In genomic region chr5:134413046-134413445, GRCh38 we compare ENCODE assay signal across 17 cellular contexts. TPM values are rescaled to one million over a fixed set of nuclear protein-coding genes. Genes with fewer than 3 reads are reported as not detected.
A peak's percentile ranks its signal among the peaks of the same experiment; 100 is the strongest.
DNase-seq lines count a peak whose midpoint lies in the region; ATAC-seq and TF ChIP-seq lines count a peak whose summit lies in the region.
"Had no signal": no experiment of that assay in that cellular context is flagged by ENCODE, and none has a peak within 500 bp of the region (broad histone marks: within the 10 kb centered on the region; RNA-seq: fewer than 3 reads in every experiment).

No MANE protein-coding gene starts in this region.

- intact Hi-C loops in CD4-positive, alpha-beta T cell (cut with DNase I, micrococcal nuclease), result loop anchor here in 1 of 2 experiments (5.0 to 10.0 kb wide), 3 partner anchors 108 to 219 kb away; partner anchors contain the start of genes PPP2CA and SAR1B
- intact Hi-C loops in activated T-helper 2 cell treated with anti-CD3 and anti-CD28 coated beads, Interferon-gamma antibody, Interleukin-2, Interleukin-4, amounts not matched to agents 10 μg/mL and 5 μg/mL and 100 μg/mL, durations not matched to agents 14 hours and 24 hours and 36 hours (cut with micrococcal nuclease), result loop anchor here (2.0 kb wide), 1 partner anchor 174 kb away; no protein-coding TSS in a partner anchor
- intact Hi-C loops in aorta (cut with DNase I), result loop anchor here (5.0 kb wide), 3 partner anchors 54 to 164 kb away; partner anchors contain the start of gene JADE2 (in 1 of the 2)

- peaks cover 6% of the 10 kb centered on the region for H3K79me1 ChIP-seq in mesendoderm (ENCODE audit: low read length)

- CTCF ChIA-PET in CD4-positive, alpha-beta T cell (lab: Charles Lee), result interaction anchor here (2.0 to 4.9 kb wide), 4 partner anchors 45 to 174 kb away, joined by 11 to 26 read pairs (median 19); no protein-coding TSS in a partner anchor

- H3K27ac ChIP-seq in 22Rv1, result peak overlapping the region; percentile 95
- H3K27ac ChIP-seq in CD4-positive, alpha-beta T cell (ENCODE audit: low read depth, low read length), result no peak overlapping the region
- no peak overlapping the region for H3K27ac ChIP-seq in mesendoderm (ENCODE audit: low read depth, low read length)
- H3K27ac ChIP-seq in aorta (ENCODE audit: low read depth in 1 of 2, low read length in 2 of 2), result no peak overlapping the region
- H3K27ac ChIP-seq: cardiac muscle cell had no signal

- no peak overlapping the region for H3K9ac ChIP-seq in mesendoderm (ENCODE audit: low read length)

- H3K27ac Mint-ChIP-seq in CD4-positive, alpha-beta T cell, result peak overlapping the region; percentile 42
- no peak overlapping the region for H3K27ac Mint-ChIP-seq in activated T-helper 2 cell treated with anti-CD3 and anti-CD28 coated beads, Interferon-gamma antibody, Interleukin-2, Interleukin-4, amounts not matched to agents 10 μg/mL and 5 μg/mL and 100 μg/mL, durations not matched to agents 14 hours and 24 hours and 36 hours

- no peak overlapping the region for H2BK120ac ChIP-seq in mesendoderm (ENCODE audit: low read depth, low read length)

- TF ChIP-seq CTCF in 22Rv1 (IDR thresholded peaks at IDR 0.05), result no peak
- TF ChIP-seq CTCF in CD4-positive, alpha-beta T cell (IDR thresholded peaks at IDR 0.05), result no peak

- H3K36me3 ChIP-seq in mesendoderm (ENCODE audit: control insufficient read depth, insufficient read depth, low read length), result no peaks in the 10 kb centered on the region
- H3K36me3 ChIP-seq in H7 (replicated peaks; ENCODE audit: control insufficient read depth, insufficient read depth, low read length), result peaks cover 2% of the 10 kb centered on the region
- H3K36me3 ChIP-seq in aorta (ENCODE audit: control insufficient read depth in 1 of 2, insufficient read depth in 2 of 2, low read length in 1 of 2), result no peaks in the 10 kb centered on the region
- H3K36me3 ChIP-seq: cardiac muscle cell, prostate gland had no signal

- peak overlapping the region; percentile 27 for H2AK5ac ChIP-seq in mesendoderm (ENCODE audit: low read length)

- H4K5ac ChIP-seq in mesendoderm (ENCODE audit: low read length), result no peak overlapping the region

- H4K8ac ChIP-seq in mesendoderm (ENCODE audit: low read depth, low read length), result no peak overlapping the region

- no peak overlapping the region for H3K18ac ChIP-seq in mesendoderm (ENCODE audit: low read length)

- H3K9me3 Mint-ChIP-seq in CD4-positive, alpha-beta T cell, result no peaks in the 10 kb centered on the region
- H3K9me3 Mint-ChIP-seq in activated T-helper 2 cell treated with anti-CD3 and anti-CD28 coated beads, Interferon-gamma antibody, Interleukin-2, Interleukin-4, amounts not matched to agents 10 μg/mL and 5 μg/mL and 100 μg/mL, durations not matched to agents 14 hours and 24 hours and 36 hours, result no peaks in the 10 kb centered on the region
- H3K9me3 Mint-ChIP-seq: effector memory CD8-positive, alpha-beta T cell had no signal

- H2BK5ac ChIP-seq in mesendoderm (ENCODE audit: low read length), result no peak overlapping the region

- no peak for ATAC-seq in CD4-positive, alpha-beta T cell (ENCODE audit: poor library complexity)
- ATAC-seq in aorta (ENCODE audit: low FRiP score), result no peak
- ATAC-seq: effector memory CD8-positive, alpha-beta T cell had no signal

- no peak overlapping the region for H3K4ac ChIP-seq in mesendoderm (ENCODE audit: low read depth, low read length)

- POLR2A ChIA-PET in CD4-positive, alpha-beta T cell (lab: Charles Lee), result interaction anchor here (0.7 to 9.5 kb wide), 3 partner anchors 115 to 174 kb away, joined by 3 to 164 read pairs (median 4); partner anchors contain the start of gene JADE2

- peaks cover 42% of the 10 kb centered on the region for H3K4me1 Mint-ChIP-seq in CD4-positive, alpha-beta T cell (ENCODE audit: low read depth)
- peaks cover 25% of the 10 kb centered on the region for H3K4me1 Mint-ChIP-seq in activated T-helper 2 cell treated with anti-CD3 and anti-CD28 coated beads, Interferon-gamma antibody, Interleukin-2, Interleukin-4, amounts not matched to agents 10 μg/mL and 5 μg/mL and 100 μg/mL, durations not matched to agents 14 hours and 24 hours and 36 hours (ENCODE audit: low read depth)

- peaks cover 8% of the 10 kb centered on the region for H3K36me3 Mint-ChIP-seq in CD4-positive, alpha-beta T cell (ENCODE audit: low read depth)
- H3K36me3 Mint-ChIP-seq in activated T-helper 2 cell treated with anti-CD3 and anti-CD28 coated beads, Interferon-gamma antibody, Interleukin-2, Interleukin-4, amounts not matched to agents 10 μg/mL and 5 μg/mL and 100 μg/mL, durations not matched to agents 14 hours and 24 hours and 36 hours (ENCODE audit: low read depth), result peaks cover 14% of the 10 kb centered on the region

- no peaks in the 10 kb centered on the region for H3K27me3 ChIP-seq in CD4-positive, alpha-beta T cell (ENCODE audit: control insufficient read depth, insufficient read depth, low read length)
- H3K27me3 ChIP-seq in mesendoderm (ENCODE audit: insufficient read depth, low read length, poor library complexity) (no peaks in the 10 kb centered on the region), H7 (ENCODE audit: control insufficient read depth, insufficient read depth, low read length) (no peaks in the 10 kb centered on the region), aorta (ENCODE audit: control insufficient read depth in 1 of 2, insufficient read depth in 2 of 2, low read length in 1 of 2) (no peaks in the 10 kb centered on the region)
- H3K27me3 ChIP-seq: BLaER1 treated with 17β-estradiol and CSF1 and Interleukin-3, amounts not matched to agents 10 nM and 100 nM; cardiac muscle cell had no signal

- H3K4me3 Mint-ChIP-seq in CD4-positive, alpha-beta T cell, result peak overlapping the region; percentile 70
- H3K4me3 Mint-ChIP-seq in activated T-helper 2 cell treated with anti-CD3 and anti-CD28 coated beads, Interferon-gamma antibody, Interleukin-2, Interleukin-4, amounts not matched to agents 10 μg/mL and 5 μg/mL and 100 μg/mL, durations not matched to agents 14 hours and 24 hours and 36 hours (ENCODE audit: low read depth), result peak overlapping the region; percentile 92

- H3K4me3 ChIP-seq in mesendoderm (ENCODE audit: low read length), result no peak overlapping the region
- H3K4me3 ChIP-seq in H7 (ENCODE audit: insufficient read depth, low read depth, low read length), result no peak overlapping the region
- H3K4me3 ChIP-seq in aorta (ENCODE audit: low read length in 2 of 2), result no peak overlapping the region
- H3K4me3 ChIP-seq: cardiac muscle cell had no signal

- H3K9me3 ChIP-seq in CD4-positive, alpha-beta T cell (ENCODE audit: control insufficient read depth, low read length), result no peaks in the 10 kb centered on the region
- H3K9me3 ChIP-seq in aorta (ENCODE audit: control insufficient read depth, low read length), result no peaks in the 10 kb centered on the region
- H3K9me3 ChIP-seq: BLaER1 treated with 17β-estradiol and CSF1 and Interleukin-3, amounts not matched to agents 10 nM and 100 nM; prostate gland had no signal

- peaks cover 10% of the 10 kb centered on the region for H3K79me2 ChIP-seq in mesendoderm (ENCODE audit: control insufficient read depth, insufficient read depth, low read length)

- H2BK15ac ChIP-seq in mesendoderm (replicated peaks; ENCODE audit: low read depth), result no peak overlapping the region

- no peaks in the 10 kb centered on the region for H3K27me3 Mint-ChIP-seq in CD4-positive, alpha-beta T cell
- no peaks in the 10 kb centered on the region for H3K27me3 Mint-ChIP-seq in activated T-helper 2 cell treated with anti-CD3 and anti-CD28 coated beads, Interferon-gamma antibody, Interleukin-2, Interleukin-4, amounts not matched to agents 10 μg/mL and 5 μg/mL and 100 μg/mL, durations not matched to agents 14 hours and 24 hours and 36 hours (ENCODE audit: low read depth)
- H3K27me3 Mint-ChIP-seq: effector memory CD8-positive, alpha-beta T cell had no signal

- no peak overlapping the region for H3K56ac ChIP-seq in mesendoderm (ENCODE audit: low read length)

- DNase-seq in CD4-positive, alpha-beta T cell, result no peak
- DNase-seq in activated T-helper 2 cell treated with anti-CD3 and anti-CD28 coated beads, Interferon-gamma antibody, Interleukin-2, Interleukin-4, amounts not matched to agents 10 μg/mL and 5 μg/mL and 100 μg/mL, durations not matched to agents 14 hours and 24 hours and 36 hours (ENCODE audit: low spot score), result no peak
- DNase-seq in mesendoderm (no peak), H7 (no peak), aorta (no peak), NCI-H1694 treated with DMSO at 0.1 percent for 48 hours (lab: John Stamatoyannopoulos, UW) (no peak)
- DNase-seq in activated naive CD4-positive, alpha-beta T cell (lab: John Stamatoyannopoulos, UW), result no peak
- DNase-seq: activated CD4-positive, alpha-beta T cell treated with anti-CD3 and anti-CD28 coated beads, Interleukin-2, amount 50 U/mL, for 1 hour; activated gamma-delta T cell; effector memory CD8-positive, alpha-beta T cell; midbrain; NCI-H187; NCI-H524 treated with DMSO at 0.1 percent for 48 hours had no signal

- H3K23ac ChIP-seq in mesendoderm (ENCODE audit: low read length), result no peak overlapping the region

- H3K4me1 ChIP-seq in mesendoderm (ENCODE audit: control insufficient read depth, low read depth, low read length) (peaks cover 12% of the 10 kb centered on the region), aorta (ENCODE audit: control insufficient read depth in 1 of 2, insufficient read depth in 2 of 2, low read length in 2 of 2) (no peaks in the 10 kb centered on the region)

- no peak overlapping the region for H3K4me2 ChIP-seq in mesendoderm (ENCODE audit: low read length)

- WGBS in mesendoderm (ENCODE audit: extremely low coverage, insufficient coverage, low lambda C conversion rate), result no CpG with 5 or more reads among the region's 2 CpGs
- 84 to 86% methylated on average over 2 of the region's 2 CpGs for WGBS in aorta, 2 donors

RNA-seq across cellular contexts. Expression of gene CDKN2AIPNL, which starts 1.4 kb away (rescaled TPM):
- total RNA-seq in CD4-positive, alpha-beta T cell, result 10 to 100 TPM; 12.8 to 15.5 TPM
- 34.5 and 37.8 TPM in 2 replicates for total RNA-seq in activated T-helper 2 cell treated with anti-CD3 and anti-CD28 coated beads, Interferon-gamma antibody, Interleukin-2, Interleukin-4, amounts not matched to agents 10 μg/mL and 5 μg/mL and 100 μg/mL, durations not matched to agents 14 hours and 24 hours and 36 hours
- polyA plus RNA-seq in mesendoderm (2013, experiment 1 of 2), result 57.0 TPM
- 58.8 TPM for polyA plus RNA-seq in mesendoderm (2013, experiment 2 of 2)
- total RNA-seq in H7 (2014; rRNA removed; shearing (Covaris generic)), result 109 and 123 TPM in 2 replicates
- 10 to 100 TPM; 11.0 to 12.0 TPM for total RNA-seq in aorta
- polyA plus RNA-seq in aorta, result 10 to 100 TPM; 21.8 to 35.9 TPM

RNA-seq across cellular contexts. Expression of gene UBE2B, which starts 41.7 kb away (rescaled TPM):
- total RNA-seq in CD4-positive, alpha-beta T cell, result 100 to 1,000 TPM; 225 to 228 TPM
- total RNA-seq in activated T-helper 2 cell treated with anti-CD3 and anti-CD28 coated beads, Interferon-gamma antibody, Interleukin-2, Interleukin-4, amounts not matched to agents 10 μg/mL and 5 μg/mL and 100 μg/mL, durations not matched to agents 14 hours and 24 hours and 36 hours, result 97.2 and 97.5 TPM in 2 replicates
- 72.8 TPM for polyA plus RNA-seq in mesendoderm (2013, experiment 1 of 2)
- 76.0 TPM for polyA plus RNA-seq in mesendoderm (2013, experiment 2 of 2)
- 17.3 and 18.9 TPM in 2 replicates for total RNA-seq in H7 (2014; rRNA removed; shearing (Covaris generic))
- total RNA-seq in aorta, result 10 to 100 TPM; 96.6 to 99.2 TPM
- 100 to 1,000 TPM; 111 to 153 TPM for polyA plus RNA-seq in aorta

RNA-seq across cellular contexts. Expression of gene CDKL3, which starts 46.1 kb away (rescaled TPM):
- total RNA-seq in CD4-positive, alpha-beta T cell, result under 1 TPM; 0.38 to 0.56 TPM
- 1.1 and 1.3 TPM in 2 replicates for total RNA-seq in activated T-helper 2 cell treated with anti-CD3 and anti-CD28 coated beads, Interferon-gamma antibody, Interleukin-2, Interleukin-4, amounts not matched to agents 10 μg/mL and 5 μg/mL and 100 μg/mL, durations not matched to agents 14 hours and 24 hours and 36 hours
- polyA plus RNA-seq in mesendoderm (2013, experiment 1 of 2), result 1.6 TPM
- polyA plus RNA-seq in mesendoderm (2013, experiment 2 of 2), result 1.4 TPM
- total RNA-seq in H7 (2014; rRNA removed; shearing (Covaris generic)), result 3.7 and 3.9 TPM in 2 replicates
- total RNA-seq in aorta, result 1 to 10 TPM; 3.8 to 5.4 TPM
- polyA plus RNA-seq in aorta, result 1 to 10 TPM; 1.8 to 3.5 TPM
